Comparison of ENCODE assay signal across 9 cellular contexts in the genomic region with DNA sequence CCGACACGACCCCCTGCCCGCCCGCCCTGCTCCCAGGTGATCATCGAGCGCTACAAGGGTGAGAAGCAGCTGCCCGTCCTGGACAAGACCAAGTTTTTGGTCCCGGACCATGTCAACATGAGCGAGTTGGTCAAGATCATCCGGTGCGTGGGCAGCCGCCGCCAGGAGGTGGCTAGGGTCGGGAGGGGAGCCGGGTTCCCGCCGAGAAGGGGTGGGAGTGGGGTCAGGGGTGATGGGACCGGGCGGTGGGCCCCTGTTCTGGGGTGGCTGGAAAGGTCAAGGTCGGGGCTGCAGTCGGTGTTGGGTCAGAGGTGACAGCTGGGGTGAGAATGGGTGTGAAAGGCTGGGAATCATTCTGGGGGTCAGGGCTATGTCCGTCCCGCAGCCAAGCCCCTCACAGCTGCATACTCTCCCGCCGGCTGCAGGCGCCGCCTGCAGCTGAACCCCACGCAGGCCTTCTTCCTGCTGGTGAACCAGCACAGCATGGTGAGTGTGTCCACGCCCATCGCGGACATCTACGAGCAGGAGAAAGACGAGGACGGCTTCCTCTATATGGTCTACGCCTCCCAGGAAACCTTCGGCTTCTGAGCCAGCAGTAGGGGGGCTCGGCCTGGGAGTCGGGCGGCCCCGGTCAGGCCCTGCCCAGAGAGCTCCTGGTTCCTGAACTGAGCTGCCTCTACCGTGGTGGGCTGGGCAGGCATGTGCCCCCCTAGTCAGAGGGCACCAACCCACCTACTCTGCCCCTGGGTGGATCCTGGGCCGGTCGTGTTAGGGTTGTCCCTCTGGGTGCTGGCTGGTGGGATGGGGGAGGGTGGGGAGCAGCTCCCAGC. TPM values are rescaled to one million over a fixed set of nuclear protein-coding genes. Genes with fewer than 3 reads are reported as not detected.
DNase-seq lines count a peak whose midpoint lies in the region; ATAC-seq and TF ChIP-seq lines count a peak whose summit lies in the region.
"Had no signal": no experiment of that assay in that cellular context is flagged by ENCODE, and none has a peak within 500 bp of the region (broad histone marks: within the 10 kb centered on the region; RNA-seq: fewer than 3 reads in every experiment).

No MANE protein-coding gene starts in this region.

- H3K36me3 Mint-ChIP-seq in brain: no peaks in the 10 kb centered on the region

- H3K4me1 Mint-ChIP-seq in brain: peaks cover 13% of the 10 kb centered on the region
- H3K4me1 Mint-ChIP-seq in stimulated activated naive CD8-positive, alpha-beta T cell treated with anti-CD3 and anti-CD28 coated beads, Interleukin-15, amount 100 ng/mL, for 72 hours: peaks cover 8% of the 10 kb centered on the region

- TF ChIP-seq CTCF in brain (conservative IDR thresholded peaks at IDR 0.05): no peak

- peak overlapping the region; percentile 52 to 79 (median 78) for H3K4me3 Mint-ChIP-seq in brain
- H3K4me3 Mint-ChIP-seq in stimulated activated naive CD8-positive, alpha-beta T cell treated with anti-CD3 and anti-CD28 coated beads, Interleukin-15, amount 100 ng/mL, for 72 hours: peak overlapping the region; percentile 32 to 49

- DNase-seq in NCI-H748 (lab: John Stamatoyannopoulos, UW; ENCODE audit: unreplicated experiment) (peak; percentile 24), NCI-H748 treated with DMSO at 0.1 percent for 48 hours (lab: John Stamatoyannopoulos, UW) (no peak), NCI-H446 (lab: John Stamatoyannopoulos, UW) (no peak), cerebellum (ENCODE audit: low spot score) (no peak)
- DNase-seq in stimulated activated naive CD8-positive, alpha-beta T cell treated with anti-CD3 and anti-CD28 coated beads, Interleukin-15, amount 100 ng/mL, for 72 hours: no peak
- DNase-seq: amniotic stem cell had no signal

- H3K27ac ChIP-seq in layer of hippocampus (ENCODE audit: low read depth, low read length): peak overlapping the region; percentile 91

- peak; percentile 25 for ATAC-seq in stimulated activated naive CD8-positive, alpha-beta T cell treated with anti-CD3 and anti-CD28 coated beads, Interleukin-15, amount 100 ng/mL, for 72 hours
- no peak for ATAC-seq in GM18520 (IDR thresholded peaks at IDR 0.05; ENCODE audit: unreplicated experiment)

- H3K27me3 ChIP-seq in layer of hippocampus (ENCODE audit: control insufficient read depth, insufficient read depth, low read length): no peaks in the 10 kb centered on the region

- H3K9me3 Mint-ChIP-seq in brain: peaks cover 0 to 2% (median 0%) of the 10 kb centered on the region in 5 experiments
- no peaks in the 10 kb centered on the region for H3K9me3 Mint-ChIP-seq in stimulated activated naive CD8-positive, alpha-beta T cell treated with anti-CD3 and anti-CD28 coated beads, Interleukin-15, amount 100 ng/mL, for 72 hours

- peak overlapping the region in 4 of 5 experiments; percentile 50 to 78 (median 76) for H3K27ac Mint-ChIP-seq in brain
- no peak overlapping the region for H3K27ac Mint-ChIP-seq in stimulated activated naive CD8-positive, alpha-beta T cell treated with anti-CD3 and anti-CD28 coated beads, Interleukin-15, amount 100 ng/mL, for 72 hours

- H3K27me3 Mint-ChIP-seq in brain: no peaks in the 10 kb centered on the region
- no peaks in the 10 kb centered on the region for H3K27me3 Mint-ChIP-seq in stimulated activated naive CD8-positive, alpha-beta T cell treated with anti-CD3 and anti-CD28 coated beads, Interleukin-15, amount 100 ng/mL, for 72 hours

RNA-seq across cellular contexts. Expression of a gene that starts 1.0 kb away (rescaled TPM):
- polyA plus RNA-seq in brain (ENCODE audit: insufficient read depth, low read depth, low replicate concordance): 298 TPM
- 27.9 TPM for total RNA-seq in cerebellum

RNA-seq across cellular contexts. Expression of a gene that starts 43.3 kb away (rescaled TPM):
- 1,097 TPM for polyA plus RNA-seq in brain (ENCODE audit: insufficient read depth, low read depth, low replicate concordance)
- total RNA-seq in cerebellum: 43.8 TPM

Comparison
In these comparisons a context has a peak if more than half of its experiments do, and no peak if none do; other contexts are left out.
1. H3K27ac Mint-ChIP-seq: peak in brain (4 of 5); none in stimulated activated naive CD8-positive, alpha-beta T cell treated with anti-CD3 and anti-CD28 coated beads, Interleukin-15, amount 100 ng/mL, for 72 hours (0 of 2).